Comparison of ENCODE assay signal across 33 cellular contexts in genomic region chr3:115292677-115293076, GRCh38.
"Had no signal": no experiment of that assay in that cellular context is flagged by ENCODE, and none has a peak within 500 bp of the region (broad histone marks: within the 10 kb centered on the region; RNA-seq: fewer than 3 reads in every experiment).

No MANE protein-coding gene starts in this region.

- H3K27me3 ChIP-seq: adrenal gland, brain microvascular endothelial cell, breast epithelium, cardiac muscle cell had no signal

- H3K27me3 Mint-ChIP-seq: activated naive CD4-positive, alpha-beta T cell treated with anti-CD3 and anti-CD28 coated beads, Interleukin-2, amount 10 ng/mL, durations not matched to agents 7 days and 5 days; activated naive CD4-positive, alpha-beta T cell treated with anti-CD3 and anti-CD28 coated beads, Interleukin-2, amount 50 U/mL, for 24 hours; activated naive CD8-positive, alpha-beta T cell; activated naive CD8-positive, alpha-beta T cell treated with anti-CD3 and anti-CD28 coated beads for 36 hours; activated naive CD8-positive, alpha-beta T cell treated with anti-CD3 and anti-CD28 coated beads, Interleukin-2, amount 10 ng/mL, durations not matched to agents 7 days and 5 days; activated T-cell treated with anti-CD3 and anti-CD28 coated beads, Interleukin-2, amount 50 U/mL, for 24 hours; brain; central memory CD8-positive, alpha-beta T cell had no signal

- H3K4me1 ChIP-seq: adrenal gland, breast epithelium had no signal

- H3K4me1 Mint-ChIP-seq: activated naive CD4-positive, alpha-beta T cell treated with anti-CD3 and anti-CD28 coated beads, Interleukin-2, amount 10 ng/mL, durations not matched to agents 7 days and 5 days; activated naive CD4-positive, alpha-beta T cell treated with anti-CD3 and anti-CD28 coated beads, Interleukin-2, amount 50 U/mL, for 24 hours; activated naive CD8-positive, alpha-beta T cell treated with anti-CD3 and anti-CD28 coated beads for 36 hours; activated naive CD8-positive, alpha-beta T cell treated with anti-CD3 and anti-CD28 coated beads, Interleukin-2, amount 10 ng/mL, durations not matched to agents 7 days and 5 days; activated T-helper 17 cell treated with anti-CD3 and anti-CD28 coated beads, Interleukin-2, amount 50 U/mL, for 72 hours; central memory CD8-positive, alpha-beta T cell had no signal

- H3K4me3 Mint-ChIP-seq: activated naive CD4-positive, alpha-beta T cell treated with anti-CD3 and anti-CD28 coated beads for 36 hours; activated naive CD4-positive, alpha-beta T cell treated with anti-CD3 and anti-CD28 coated beads, Interleukin-2, amount 10 ng/mL, durations not matched to agents 7 days and 5 days; activated naive CD4-positive, alpha-beta T cell treated with anti-CD3 and anti-CD28 coated beads, Interleukin-2, amount 50 U/mL, for 24 hours; activated naive CD8-positive, alpha-beta T cell; activated naive CD8-positive, alpha-beta T cell treated with anti-CD3 and anti-CD28 coated beads for 36 hours; activated naive CD8-positive, alpha-beta T cell treated with anti-CD3 and anti-CD28 coated beads, Interleukin-2, amount 10 ng/mL, durations not matched to agents 7 days and 5 days; activated T-cell treated with anti-CD3 and anti-CD28 coated beads, Interleukin-2, amount 50 U/mL, for 24 hours; activated T-cell treated with anti-CD3 and anti-CD28 coated beads, Interleukin-2, amount 50 U/mL, for 4 hours; activated T-cell treated with anti-CD3 and anti-CD28 coated beads, Interleukin-2, amount 50 U/mL, for 72 hours; activated T-helper 1 cell treated with anti-CD3 and anti-CD28 coated beads, Interleukin-12 subunit alpha, Interleukin-12 subunit beta, Interleukin-2, Interleukin-4 antibody, amounts not matched to agents 30 ng/mL and 10 ng/mL and 1 ng/mL, durations not matched to agents 14 hours and 24 hours and 36 hours; activated T-helper 17 cell treated with anti-CD3 and anti-CD28 coated beads, Interleukin-2, amount 50 U/mL, for 72 hours; brain; central memory CD8-positive, alpha-beta T cell had no signal

- H3K27ac ChIP-seq: adrenal gland, brain microvascular endothelial cell, breast epithelium, cardiac muscle cell had no signal

- H3K36me3 ChIP-seq: adrenal gland, brain microvascular endothelial cell, breast epithelium, cardiac muscle cell had no signal

- H3K9me3 Mint-ChIP-seq: activated naive CD4-positive, alpha-beta T cell treated with anti-CD3 and anti-CD28 coated beads for 36 hours; activated naive CD4-positive, alpha-beta T cell treated with anti-CD3 and anti-CD28 coated beads, Interleukin-2, amount 10 ng/mL, durations not matched to agents 7 days and 5 days; activated naive CD4-positive, alpha-beta T cell treated with anti-CD3 and anti-CD28 coated beads, Interleukin-2, amount 50 U/mL, for 24 hours; activated naive CD4-positive, alpha-beta T cell treated with anti-CD3 and anti-CD28 coated beads, Interleukin-2, amount 50 U/mL, for 72 hours; activated naive CD8-positive, alpha-beta T cell treated with anti-CD3 and anti-CD28 coated beads for 36 hours; activated naive CD8-positive, alpha-beta T cell treated with anti-CD3 and anti-CD28 coated beads, Interleukin-2, amount 10 ng/mL, durations not matched to agents 7 days and 5 days; activated T-cell treated with anti-CD3 and anti-CD28 coated beads, Interleukin-2, amount 50 U/mL, for 24 hours; activated T-cell treated with anti-CD3 and anti-CD28 coated beads, Interleukin-2, amount 50 U/mL, for 4 hours; activated T-cell treated with anti-CD3 and anti-CD28 coated beads, Interleukin-2, amount 50 U/mL, for 72 hours; activated T-helper 1 cell treated with anti-CD3 and anti-CD28 coated beads, Interleukin-12 subunit alpha, Interleukin-12 subunit beta, Interleukin-2, Interleukin-4 antibody, amounts not matched to agents 30 ng/mL and 10 ng/mL and 1 ng/mL, durations not matched to agents 14 hours and 24 hours and 36 hours; activated T-helper 17 cell treated with anti-CD3 and anti-CD28 coated beads, Interleukin-2, amount 50 U/mL, for 72 hours; activated T-helper 2 cell treated with anti-CD3 and anti-CD28 coated beads, Interferon-gamma antibody, Interleukin-2, Interleukin-4, amounts not matched to agents 10 μg/mL and 5 μg/mL and 100 μg/mL, durations not matched to agents 14 hours and 24 hours and 36 hours; brain; central memory CD8-positive, alpha-beta T cell had no signal

- ATAC-seq: activated naive CD4-positive, alpha-beta T cell treated with anti-CD3 and anti-CD28 coated beads, Interleukin-2, amount 50 U/mL, for 72 hours; activated T-cell treated with anti-CD3 and anti-CD28 coated beads, Interleukin-2, amount 50 U/mL, for 4 hours; activated T-cell treated with anti-CD3 and anti-CD28 coated beads, Interleukin-2, amount 50 U/mL, for 72 hours; activated T-helper 17 cell treated with anti-CD3 and anti-CD28 coated beads, Interleukin-2, amount 50 U/mL, for 72 hours had no signal

- H3K4me3 ChIP-seq: adrenal gland, breast epithelium, cardiac muscle cell had no signal

- H3K27ac Mint-ChIP-seq: activated naive CD4-positive, alpha-beta T cell treated with anti-CD3 and anti-CD28 coated beads for 36 hours; activated naive CD4-positive, alpha-beta T cell treated with anti-CD3 and anti-CD28 coated beads, Interleukin-2, amount 10 ng/mL, durations not matched to agents 7 days and 5 days; activated naive CD4-positive, alpha-beta T cell treated with anti-CD3 and anti-CD28 coated beads, Interleukin-2, amount 50 U/mL, for 24 hours; activated naive CD4-positive, alpha-beta T cell treated with anti-CD3 and anti-CD28 coated beads, Interleukin-2, amount 50 U/mL, for 72 hours; activated naive CD8-positive, alpha-beta T cell; activated naive CD8-positive, alpha-beta T cell treated with anti-CD3 and anti-CD28 coated beads for 36 hours; activated naive CD8-positive, alpha-beta T cell treated with anti-CD3 and anti-CD28 coated beads, Interleukin-2, amount 10 ng/mL, durations not matched to agents 7 days and 5 days; activated T-cell treated with anti-CD3 and anti-CD28 coated beads, Interleukin-2, amount 50 U/mL, for 24 hours; activated T-cell treated with anti-CD3 and anti-CD28 coated beads, Interleukin-2, amount 50 U/mL, for 72 hours; activated T-helper 1 cell treated with anti-CD3 and anti-CD28 coated beads, Interleukin-12 subunit alpha, Interleukin-12 subunit beta, Interleukin-2, Interleukin-4 antibody, amounts not matched to agents 30 ng/mL and 10 ng/mL and 1 ng/mL, durations not matched to agents 14 hours and 24 hours and 36 hours; activated T-helper 17 cell treated with anti-CD3 and anti-CD28 coated beads, Interleukin-2, amount 50 U/mL, for 72 hours; activated T-helper 2 cell treated with anti-CD3 and anti-CD28 coated beads, Interferon-gamma antibody, Interleukin-2, Interleukin-4, amounts not matched to agents 10 μg/mL and 5 μg/mL and 100 μg/mL, durations not matched to agents 14 hours and 24 hours and 36 hours had no signal

- H3K36me3 Mint-ChIP-seq: activated naive CD4-positive, alpha-beta T cell treated with anti-CD3 and anti-CD28 coated beads, Interleukin-2, amount 10 ng/mL, durations not matched to agents 7 days and 5 days; activated naive CD4-positive, alpha-beta T cell treated with anti-CD3 and anti-CD28 coated beads, Interleukin-2, amount 50 U/mL, for 24 hours; activated naive CD4-positive, alpha-beta T cell treated with anti-CD3 and anti-CD28 coated beads, Interleukin-2, amount 50 U/mL, for 72 hours; activated naive CD8-positive, alpha-beta T cell treated with anti-CD3 and anti-CD28 coated beads for 36 hours; activated naive CD8-positive, alpha-beta T cell treated with anti-CD3 and anti-CD28 coated beads, Interleukin-2, amount 10 ng/mL, durations not matched to agents 7 days and 5 days; brain had no signal

- DNase-seq: activated effector memory CD4-positive, alpha-beta T cell treated with anti-CD3 and anti-CD28 coated beads, Interleukin-2, amount 50 U/mL, for 16 hours; activated effector memory CD4-positive, alpha-beta T cell treated with Interleukin-2 at 50 U/mL for 16 hours; activated gamma-delta T cell; activated gamma-delta T cell treated with Interleukin-2 at 50 U/mL for 16 hours; activated naive CD4-positive, alpha-beta T cell; activated naive CD4-positive, alpha-beta T cell treated with anti-CD3 and anti-CD28 coated beads for 36 hours; activated naive CD4-positive, alpha-beta T cell treated with anti-CD3 and anti-CD28 coated beads, Interleukin-2, amount 10 ng/mL, durations not matched to agents 7 days and 5 days; activated naive CD4-positive, alpha-beta T cell treated with anti-CD3 and anti-CD28 coated beads, Interleukin-2, amount 50 U/mL, for 16 hours; activated naive CD4-positive, alpha-beta T cell treated with Interleukin-2 at 50 U/mL for 16 hours; activated naive CD8-positive, alpha-beta T cell treated with anti-CD3 and anti-CD28 coated beads for 36 hours; activated naive CD8-positive, alpha-beta T cell treated with anti-CD3 and anti-CD28 coated beads, Interleukin-2, amount 10 ng/mL, durations not matched to agents 7 days and 5 days; activated T-cell treated with anti-CD3 and anti-CD28 coated beads, Interleukin-2, amount 50 U/mL, for 1 hour; activated T-cell treated with anti-CD3 and anti-CD28 coated beads, Interleukin-2, amount 50 U/mL, for 24 hours; activated T-cell treated with anti-CD3 and anti-CD28 coated beads, Interleukin-2, amount 50 U/mL, for 4 hours; activated T-cell treated with anti-CD3 and anti-CD28 coated beads, Interleukin-2, amount 50 U/mL, for 48 hours; activated T-cell treated with anti-CD3 and anti-CD28 coated beads, Interleukin-2, amount 50 U/mL, for 72 hours; adrenal gland; amniotic stem cell; amygdala; anterior cingulate cortex; aorta; brain microvascular endothelial cell; central memory CD4-positive, alpha-beta T cell had no signal

- H3K9me3 ChIP-seq: adrenal gland, breast epithelium had no signal
